In the genomic region with DNA sequence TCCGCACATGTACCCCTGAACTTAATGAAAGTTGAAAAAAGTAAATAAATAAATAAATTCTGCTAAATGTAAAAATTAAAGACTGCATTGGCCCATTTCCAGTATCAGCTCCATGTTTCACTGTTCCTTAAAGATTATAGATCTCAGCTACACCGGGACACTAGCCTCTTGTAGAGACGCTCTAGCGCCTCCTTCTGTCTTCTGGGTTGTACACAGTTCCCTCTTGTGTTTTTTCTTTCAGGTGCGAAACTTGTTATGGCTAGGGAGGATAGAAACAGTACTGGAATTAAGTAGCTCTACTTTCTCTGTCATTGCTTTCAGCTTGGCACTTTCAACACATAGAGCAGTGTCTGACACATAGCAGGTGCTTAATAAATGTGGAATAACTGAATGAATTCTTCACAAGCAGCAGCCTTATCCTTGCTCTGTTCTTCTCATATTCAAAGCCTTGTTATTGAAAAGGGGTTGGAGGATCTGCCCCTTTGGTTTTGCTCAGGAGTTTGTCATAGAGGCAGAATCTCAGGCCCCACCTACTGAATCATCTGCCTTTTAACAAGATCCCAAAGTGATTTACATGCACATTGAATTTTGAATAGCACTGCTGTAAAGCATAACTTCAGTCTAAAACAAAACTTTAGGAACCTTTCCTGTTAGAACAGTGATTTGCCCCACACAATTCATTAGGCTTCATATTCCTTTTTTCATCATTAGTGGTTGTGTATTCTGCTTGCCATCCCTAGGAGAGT, we compare ENCODE assay signal across 15 cellular contexts.
A peak's percentile ranks its signal among the peaks of the same experiment; 100 is the strongest.
DNase-seq lines count a peak whose midpoint lies in the region; ATAC-seq and TF ChIP-seq lines count a peak whose summit lies in the region.
"Had no signal": no experiment of that assay in that cellular context is flagged by ENCODE, and none has a peak within 500 bp of the region (broad histone marks: within the 10 kb centered on the region; RNA-seq: fewer than 3 reads in every experiment).

No MANE protein-coding gene starts in this region.

- no peaks in the 10 kb centered on the region for H3K27me3 Mint-ChIP-seq in activated naive CD4-positive, alpha-beta T cell treated with anti-CD3 and anti-CD28 coated beads for 36 hours (ENCODE audit: low read depth)
- H3K27me3 Mint-ChIP-seq: stimulated activated naive B cell treated with anti-CD40 and anti-IgM and Interleukin-4, amounts not matched to agents 10 μg/mL and 1 μg/mL and 100 μg/mL, for 72 hours had no signal

- intact Hi-C loops in activated naive CD4-positive, alpha-beta T cell treated with anti-CD3 and anti-CD28 coated beads for 36 hours (cut with micrococcal nuclease) = loop anchor here (1.0 to 10.0 kb wide), 2 partner anchors 78 to 259 kb away; no protein-coding TSS in a partner anchor

- no peak overlapping the region for H3K4me3 ChIP-seq in retinal pigment epithelial cell (ENCODE audit: low read length)
- H3K4me3 ChIP-seq: BLaER1 treated with 17β-estradiol and CSF1 and Interleukin-3, amounts not matched to agents 10 nM and 100 nM had no signal

- peaks cover 3% of the 10 kb centered on the region for H3K36me3 Mint-ChIP-seq in activated naive CD4-positive, alpha-beta T cell treated with anti-CD3 and anti-CD28 coated beads for 36 hours (ENCODE audit: low read depth)

- peak; percentile 14 for DNase-seq in activated naive CD4-positive, alpha-beta T cell treated with anti-CD3 and anti-CD28 coated beads for 36 hours
- DNase-seq in activated naive CD4-positive, alpha-beta T cell treated with anti-CD3 and anti-CD28 coated beads, Interleukin-2, amount 50 U/mL, for 16 hours = no peak
- DNase-seq in NCI-H2227 treated with DMSO at 0.1 percent for 48 hours (lab: John Stamatoyannopoulos, UW) (peak; percentile 1), erythroblast (lab: John Stamatoyannopoulos, UW) (peak; percentile 13 to 32), retinal pigment epithelial cell (ENCODE audit: low read depth) (no peak), COLO668 (lab: John Stamatoyannopoulos, UW; ENCODE audit: unreplicated experiment) (no peak), NCI-H1092 treated with DMSO at 0.1 percent for 48 hours (lab: John Stamatoyannopoulos, UW) (no peak)
- DNase-seq: activated effector memory CD4-positive, alpha-beta T cell treated with Interleukin-2 at 50 U/mL for 16 hours; left ventricle myocardium superior; NCI-H69; small intestine; stimulated activated naive B cell treated with anti-CD40 and anti-IgM and Interleukin-4, amounts not matched to agents 10 μg/mL and 1 μg/mL and 100 μg/mL, for 72 hours; T-helper 9 cell had no signal

- no peak for ATAC-seq in HG03457 (IDR thresholded peaks at IDR 0.05; ENCODE audit: unreplicated experiment)
- ATAC-seq: left ventricle myocardium superior; stimulated activated naive B cell treated with anti-CD40 and anti-IgM and Interleukin-4, amounts not matched to agents 10 μg/mL and 1 μg/mL and 100 μg/mL, for 72 hours had no signal

- TF ChIP-seq POLR2A in erythroblast (IDR thresholded peaks at IDR 0.05; ENCODE audit: low read length) = no peak

- H3K27ac Mint-ChIP-seq in activated naive CD4-positive, alpha-beta T cell treated with anti-CD3 and anti-CD28 coated beads for 36 hours = no peak overlapping the region
- H3K27ac Mint-ChIP-seq: stimulated activated naive B cell treated with anti-CD40 and anti-IgM and Interleukin-4, amounts not matched to agents 10 μg/mL and 1 μg/mL and 100 μg/mL, for 72 hours had no signal

- no peaks in the 10 kb centered on the region for H3K4me1 Mint-ChIP-seq in activated naive CD4-positive, alpha-beta T cell treated with anti-CD3 and anti-CD28 coated beads for 36 hours (ENCODE audit: low read depth)

- peak; percentile 25 for TF ChIP-seq CTCF in retinal pigment epithelial cell (conservative IDR thresholded peaks at IDR 0.05; ENCODE audit: low read depth, low read length)

- no peak overlapping the region for H3K4me3 Mint-ChIP-seq in activated naive CD4-positive, alpha-beta T cell treated with anti-CD3 and anti-CD28 coated beads for 36 hours
- H3K4me3 Mint-ChIP-seq: stimulated activated naive B cell treated with anti-CD40 and anti-IgM and Interleukin-4, amounts not matched to agents 10 μg/mL and 1 μg/mL and 100 μg/mL, for 72 hours had no signal

- no peaks in the 10 kb centered on the region for H3K9me3 Mint-ChIP-seq in activated naive CD4-positive, alpha-beta T cell treated with anti-CD3 and anti-CD28 coated beads for 36 hours
- H3K9me3 Mint-ChIP-seq: stimulated activated naive B cell treated with anti-CD40 and anti-IgM and Interleukin-4, amounts not matched to agents 10 μg/mL and 1 μg/mL and 100 μg/mL, for 72 hours had no signal

- CTCF ChIA-PET in activated naive CD4-positive, alpha-beta T cell treated with anti-CD3 and anti-CD28 coated beads for 36 hours (lab: Charles Lee) = interaction anchor here (0.5 to 1.7 kb wide), 3 partner anchors 72 to 256 kb away, joined by 3 to 6 read pairs (median 3); no protein-coding TSS in a partner anchor

Comparison
In these comparisons a context has a peak if more than half of its experiments do, and no peak if none do; other contexts are left out.
1. DNase-seq: peak in activated naive CD4-positive, alpha-beta T cell treated with anti-CD3 and anti-CD28 coated beads for 36 hours (single experiment), NCI-H2227 treated with DMSO at 0.1 percent for 48 hours (single experiment) and erythroblast (2 of 2); none in activated naive CD4-positive, alpha-beta T cell treated with anti-CD3 and anti-CD28 coated beads, Interleukin-2, amount 50 U/mL, for 16 hours (single experiment), retinal pigment epithelial cell (single experiment), COLO668 (single experiment) and NCI-H1092 treated with DMSO at 0.1 percent for 48 hours (single experiment).